23 cellular contexts compared by ENCODE assay signal in the genomic region with DNA sequence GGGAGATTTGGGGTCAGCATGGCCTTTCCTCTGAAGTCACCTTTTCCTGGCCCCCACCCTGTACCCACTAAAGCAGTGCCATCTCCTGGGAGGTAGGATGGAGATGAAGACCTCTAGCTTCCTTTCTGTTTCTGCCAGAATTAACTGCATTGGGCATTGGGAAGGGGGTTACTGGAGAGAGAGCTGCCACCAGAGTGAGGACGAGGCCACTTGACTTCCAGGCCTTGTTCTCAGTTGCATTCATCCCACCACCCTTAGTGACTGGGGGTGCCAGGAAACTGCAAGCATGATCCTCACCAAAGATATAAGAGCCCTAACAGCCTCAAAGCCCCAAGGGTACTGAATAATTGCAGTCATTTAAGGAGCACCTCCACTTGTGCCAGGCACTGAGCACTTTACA. TPM values are rescaled to one million over a fixed set of nuclear protein-coding genes. Genes with fewer than 3 reads are reported as not detected.
"Had no signal": no experiment of that assay in that cellular context is flagged by ENCODE, and none has a peak within 500 bp of the region (broad histone marks: within the 10 kb centered on the region; RNA-seq: fewer than 3 reads in every experiment).

No MANE protein-coding gene starts in this region.

- ATAC-seq: activated CD4-positive, CD25-positive, alpha-beta regulatory T cell treated with anti-CD3 and anti-CD28 coated beads, Interleukin-2, amount 50 U/mL, for 24 hours; activated T-helper 17 cell treated with anti-CD3 and anti-CD28 coated beads, Interleukin-2, amount 50 U/mL, for 72 hours; gastroesophageal sphincter; heart left ventricle; left ventricle myocardium superior; mucosa of descending colon had no signal

- H3K27me3 Mint-ChIP-seq: activated T-helper 17 cell treated with anti-CD3 and anti-CD28 coated beads, Interleukin-2, amount 50 U/mL, for 72 hours; naive B cell; type B pancreatic cell had no signal

- H3K4me3 Mint-ChIP-seq: activated T-helper 17 cell treated with anti-CD3 and anti-CD28 coated beads, Interleukin-2, amount 50 U/mL, for 72 hours; naive B cell; type B pancreatic cell had no signal

- H3K9me3 ChIP-seq: adrenal gland, breast epithelium, esophagus muscularis mucosa, gastroesophageal sphincter, heart left ventricle, mucosa of descending colon, testis had no signal

- H3K9me3 Mint-ChIP-seq: activated T-helper 17 cell treated with anti-CD3 and anti-CD28 coated beads, Interleukin-2, amount 50 U/mL, for 72 hours; naive B cell; type B pancreatic cell had no signal

- H3K27ac ChIP-seq: adrenal gland, breast epithelium, esophagus muscularis mucosa, gastroesophageal sphincter, heart left ventricle, testis had no signal

- H3K4me1 ChIP-seq: adrenal gland, breast epithelium, esophagus muscularis mucosa, gastroesophageal sphincter, heart left ventricle, testis had no signal

- H3K27ac Mint-ChIP-seq: activated T-helper 17 cell treated with anti-CD3 and anti-CD28 coated beads, Interleukin-2, amount 50 U/mL, for 72 hours; type B pancreatic cell had no signal

- H3K27me3 ChIP-seq: adrenal gland, esophagus muscularis mucosa, gastroesophageal sphincter, testis had no signal

- DNase-seq: activated CD4-positive, alpha-beta T cell treated with anti-CD3 and anti-CD28 coated beads, Interleukin-2, amount 50 U/mL, for 1 hour; activated naive CD4-positive, alpha-beta T cell treated with Interleukin-2 at 50 U/mL for 16 hours; activated T-cell treated with anti-CD3 and anti-CD28 coated beads for 4 hours; adrenal gland; cortex of kidney; effector memory CD4-positive, alpha-beta T cell; heart left ventricle; kidney glomerular epithelial cell; left ventricle myocardium superior; mucosa of descending colon; naive B cell; stimulated activated CD4-positive, alpha-beta T cell treated with anti-CD3 and anti-CD28 coated beads, Interleukin-12 subunit alpha, Interleukin-12 subunit beta, amount 100 ng/mL, for 4 hours; stimulated activated CD4-positive, alpha-beta T cell treated with anti-CD3 and anti-CD28 coated beads, Interleukin-1b, Interleukin-23, amount 100 ng/mL, for 48 hours; T1000; testis had no signal

- H3K36me3 ChIP-seq: adrenal gland, breast epithelium, esophagus muscularis mucosa had no signal

- H3K4me3 ChIP-seq: adrenal gland, breast epithelium, esophagus muscularis mucosa, gastroesophageal sphincter, heart left ventricle, mucosa of descending colon, testis had no signal

RNA-seq across cellular contexts. Expression of a gene that starts 15.8 kb away (rescaled TPM):
- total RNA-seq: astrocyte, endothelial cell of umbilical vein had no signal
- polyA plus RNA-seq: endothelial cell of umbilical vein had no signal

RNA-seq across cellular contexts. Expression of a gene that starts 56.8 kb away (rescaled TPM):
- total RNA-seq: astrocyte, endothelial cell of umbilical vein had no signal
